Comparison of ENCODE assay signal across 17 cellular contexts in the genomic region with DNA sequence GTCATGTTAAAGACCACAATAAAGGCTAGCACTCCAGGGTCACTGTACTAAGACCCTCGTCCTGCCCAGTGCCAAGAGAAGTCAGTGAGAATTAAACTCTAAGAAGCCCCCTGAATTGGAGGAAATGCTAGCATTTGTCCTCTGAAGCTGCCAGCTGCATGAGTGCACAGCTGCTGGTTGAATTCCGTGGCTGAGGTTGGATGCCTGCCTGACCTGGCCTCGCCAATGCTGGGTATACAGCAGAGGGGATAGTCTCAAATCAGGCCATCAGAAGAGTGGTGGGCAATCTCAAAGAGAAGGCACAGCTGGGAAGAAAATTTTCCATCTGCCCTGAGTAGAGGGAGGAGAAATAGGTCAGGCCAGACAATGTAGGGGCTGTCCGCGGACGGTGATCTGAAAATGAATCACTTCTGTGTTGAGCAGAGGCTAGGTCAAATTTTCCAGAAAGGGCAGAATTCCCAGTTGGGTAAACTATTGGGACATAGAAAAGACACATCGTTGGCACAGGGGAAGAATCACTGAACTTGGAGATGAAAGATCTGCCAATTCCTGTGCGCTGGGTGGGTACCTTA.
"Had no signal": no experiment of that assay in that cellular context is flagged by ENCODE, and none has a peak within 500 bp of the region (broad histone marks: within the 10 kb centered on the region; RNA-seq: fewer than 3 reads in every experiment).

No MANE protein-coding gene starts in this region.

- H3K27me3 ChIP-seq: body of pancreas, thyroid gland had no signal

- H3K27ac ChIP-seq: body of pancreas, thyroid gland had no signal

- DNase-seq: activated CD4-positive, alpha-beta T cell treated with anti-CD3 and anti-CD28 coated beads for 4 hours; activated CD4-positive, alpha-beta T cell treated with anti-CD3 and anti-CD28 coated beads, Interleukin-2, amount 50 U/mL, for 48 hours; activated effector memory CD4-positive, alpha-beta T cell treated with Interleukin-2 at 50 U/mL for 16 hours; activated naive CD4-positive, alpha-beta T cell treated with anti-CD3 and anti-CD28 coated beads for 36 hours; activated T-cell treated with anti-CD3 and anti-CD28 coated beads, Interleukin-2, amount 50 U/mL, for 72 hours; body of pancreas; effector CD8-positive, alpha-beta T cell; erythroblast; left ventricle myocardium superior; mucosa of descending colon; naive B cell; retina; stimulated activated CD4-positive, alpha-beta T cell treated with anti-CD3 and anti-CD28 coated beads, Interleukin-4, amount 100 ng/mL, for 24 hours; stimulated activated naive CD8-positive, alpha-beta T cell treated with anti-CD3 and anti-CD28 coated beads, Interleukin-15, Interleukin-2, amounts not matched to agents 100 U/mL and 50 U/mL, for 24 hours; T-helper 1 cell; thyroid gland had no signal

- H3K4me3 ChIP-seq: body of pancreas, mucosa of descending colon, thyroid gland had no signal

- ATAC-seq: activated T-cell treated with anti-CD3 and anti-CD28 coated beads, Interleukin-2, amount 50 U/mL, for 72 hours; body of pancreas; left ventricle myocardium superior; mucosa of descending colon; stimulated activated naive CD8-positive, alpha-beta T cell treated with anti-CD3 and anti-CD28 coated beads, Interleukin-15, Interleukin-2, amounts not matched to agents 100 U/mL and 50 U/mL, for 24 hours; WTC11 had no signal

- H3K36me3 ChIP-seq: thyroid gland had no signal

- H3K9me3 ChIP-seq: body of pancreas, mucosa of descending colon, thyroid gland had no signal

- H3K4me1 ChIP-seq: body of pancreas, thyroid gland had no signal
